Comparison of ENCODE assay signal across 8 cellular contexts in genomic region chr17:27578718-27579085, GRCh38. TPM values are rescaled to one million over a fixed set of nuclear protein-coding genes. Genes with fewer than 3 reads are reported as not detected.
A peak's percentile ranks its signal among the peaks of the same experiment; 100 is the strongest.
DNase-seq lines count a peak whose midpoint lies in the region; ATAC-seq, FAIRE-seq and TF ChIP-seq lines count a peak whose summit lies in the region.

No MANE protein-coding gene starts in this region.

- H3K27ac Mint-ChIP-seq in effector memory CD8-positive, alpha-beta T cell = peak overlapping the region; percentile 67 to 71

- H3K4me3 Mint-ChIP-seq in effector memory CD8-positive, alpha-beta T cell = no peak overlapping the region

- no peaks in the 10 kb centered on the region for H3K27me3 Mint-ChIP-seq in effector memory CD8-positive, alpha-beta T cell

- H3K27me3 ChIP-seq in upper lobe of right lung (no peaks in the 10 kb centered on the region), esophagus muscularis mucosa (no peaks in the 10 kb centered on the region)

- DNase-seq in GM12891 (ENCODE audit: insufficient read length, low spot score) = peak; percentile 65
- peak; percentile 44 for DNase-seq in NB4 (ENCODE audit: low read depth)
- DNase-seq in effector memory CD8-positive, alpha-beta T cell = no peak
- DNase-seq in upper lobe of right lung = no peak
- DNase-seq in HTR-8/SVneo (ENCODE audit: insufficient read length, low spot score) = no peak
- DNase-seq in esophagus muscularis mucosa (ENCODE audit: extremely low spot score) = no peak
- no peak for DNase-seq in NAMALWA (ENCODE audit: low spot score)

- H3K9me3 Mint-ChIP-seq in effector memory CD8-positive, alpha-beta T cell = no peaks in the 10 kb centered on the region

- no peak for TF ChIP-seq CTCF in NB4 (IDR thresholded peaks at IDR 0.05; ENCODE audit: low read depth, low read length)
- no peak for TF ChIP-seq CTCF in upper lobe of right lung (IDR thresholded peaks at IDR 0.05)
- no peak for TF ChIP-seq CTCF in esophagus muscularis mucosa (IDR thresholded peaks at IDR 0.05)

- FAIRE-seq in GM12891 (lab: Jason Lieb, UNC) (peak; percentile 84), HTR-8/SVneo (lab: Jason Lieb, UNC) (no peak)

- intact Hi-C loops in upper lobe of right lung (cut with DNase I) = no loop called here
- intact Hi-C loops in esophagus muscularis mucosa (cut with DNase I) = no loop called here

- H3K4me3 ChIP-seq in NB4 (ENCODE audit: low read depth, low read length) = no peak overlapping the region
- no peak overlapping the region for H3K4me3 ChIP-seq in upper lobe of right lung
- H3K4me3 ChIP-seq in esophagus muscularis mucosa = no peak overlapping the region

- ATAC-seq in GM21619 (IDR thresholded peaks at IDR 0.05; ENCODE audit: unreplicated experiment) (peak; percentile 88), upper lobe of right lung (no peak)
- ATAC-seq in effector memory CD8-positive, alpha-beta T cell (replicated peaks) = peak; percentile 29

- TF ChIP-seq POLR2A in GM12891 (IDR thresholded peaks at IDR 0.05; ENCODE audit: low read depth, low read length) = no peak
- TF ChIP-seq POLR2A in NB4 (IDR thresholded peaks at IDR 0.05; ENCODE audit: extremely low read depth, insufficient read length) = no peak
- no peak for TF ChIP-seq POLR2A in esophagus muscularis mucosa (IDR thresholded peaks at IDR 0.05; ENCODE audit: low read depth)

- peaks cover 3% of the 10 kb centered on the region for H3K36me3 Mint-ChIP-seq in effector memory CD8-positive, alpha-beta T cell (ENCODE audit: insufficient read depth)

- H3K4me1 ChIP-seq in upper lobe of right lung (peaks cover 27% of the 10 kb centered on the region), esophagus muscularis mucosa (peaks cover 17 to 27% (median 19%) of the 10 kb centered on the region in 4 donors)

- H3K36me3 ChIP-seq in upper lobe of right lung (peaks cover 7% of the 10 kb centered on the region), esophagus muscularis mucosa (peaks cover 0 to 13% (median 7%) of the 10 kb centered on the region in 4 donors)

- no peaks in the 10 kb centered on the region for H3K9me3 ChIP-seq in upper lobe of right lung
- no peaks in the 10 kb centered on the region for H3K9me3 ChIP-seq in esophagus muscularis mucosa

- 78% methylated on average over 4 of the region's 4 CpGs for WGBS in esophagus muscularis mucosa

- H3K27ac ChIP-seq in upper lobe of right lung = peak overlapping the region; percentile 70
- no peak overlapping the region for H3K27ac ChIP-seq in esophagus muscularis mucosa (replicated peaks in 1 of 4)

- no peak for TF ChIP-seq EP300 in esophagus muscularis mucosa (IDR thresholded peaks at IDR 0.05)

- peaks cover 11 to 25% of the 10 kb centered on the region in 2 donors for H3K4me1 Mint-ChIP-seq in effector memory CD8-positive, alpha-beta T cell (ENCODE audit: low read depth in 2 of 2)

TF ChIP-seq in GM12891, 5 proteins besides CTCF, POLR2A, EP300 and RAD21:
- TF ChIP-seq PAX5 (IDR thresholded peaks at IDR 0.05; ENCODE audit: insufficient read depth, low read length, severe bottlenecking) (no peak), POU2F2 (IDR thresholded peaks at IDR 0.05; ENCODE audit: low read depth, low read length) (peak; percentile 66; the same call in 1 of the 2 replicates)

RNA-seq across cellular contexts. Expression of gene LGALS9, which starts 52.3 kb away (rescaled TPM):
- polyA plus RNA-seq in GM12891 (2012; ENCODE audit: low read depth, missing spikeins) = 380 TPM
- total RNA-seq in upper lobe of right lung (185 TPM), esophagus muscularis mucosa (10 to 100 TPM; 17.0 to 31.8 (median 24.4) TPM)

Comparison
In these comparisons a context has a peak if more than half of its experiments do, and no peak if none do; other contexts are left out.
1. DNase-seq: peak in GM12891 (single experiment) and NB4 (single experiment); none in effector memory CD8-positive, alpha-beta T cell (0 of 3), upper lobe of right lung (single experiment), HTR-8/SVneo (single experiment), esophagus muscularis mucosa (single experiment) and NAMALWA (single experiment).